Comparison of ENCODE assay signal across 1 cellular context in the genomic region with DNA sequence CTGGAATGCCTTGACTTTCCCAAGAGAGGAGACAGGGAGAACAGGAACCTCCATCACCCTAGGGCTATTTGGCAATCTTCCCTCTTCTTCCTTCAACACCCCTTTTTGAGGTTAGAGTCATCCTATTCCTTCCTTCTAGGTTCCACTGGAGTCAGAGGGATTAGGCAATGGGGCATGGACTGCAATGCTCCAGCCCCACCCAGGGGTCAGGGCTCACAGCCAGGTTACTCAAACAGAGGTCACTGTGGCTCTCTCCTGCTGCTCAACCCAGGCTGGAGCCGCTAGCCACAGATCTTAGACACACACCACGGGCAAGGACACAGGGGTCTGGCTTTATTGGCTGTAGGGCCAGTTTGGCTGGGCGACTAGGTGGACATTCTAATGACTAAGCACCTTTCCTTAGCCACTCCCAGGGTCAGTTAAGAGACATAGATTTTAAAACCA.
A peak's percentile ranks its signal among the peaks of the same experiment; 100 is the strongest.
TF ChIP-seq lines count a peak whose summit lies in the region.

No MANE protein-coding gene starts in this region.

TF ChIP-seq in HepG2, 621 proteins besides CTCF, POLR2A, EP300 and RAD21 (continued from another document and continues in another):
- TF ChIP-seq, protein P1, sequence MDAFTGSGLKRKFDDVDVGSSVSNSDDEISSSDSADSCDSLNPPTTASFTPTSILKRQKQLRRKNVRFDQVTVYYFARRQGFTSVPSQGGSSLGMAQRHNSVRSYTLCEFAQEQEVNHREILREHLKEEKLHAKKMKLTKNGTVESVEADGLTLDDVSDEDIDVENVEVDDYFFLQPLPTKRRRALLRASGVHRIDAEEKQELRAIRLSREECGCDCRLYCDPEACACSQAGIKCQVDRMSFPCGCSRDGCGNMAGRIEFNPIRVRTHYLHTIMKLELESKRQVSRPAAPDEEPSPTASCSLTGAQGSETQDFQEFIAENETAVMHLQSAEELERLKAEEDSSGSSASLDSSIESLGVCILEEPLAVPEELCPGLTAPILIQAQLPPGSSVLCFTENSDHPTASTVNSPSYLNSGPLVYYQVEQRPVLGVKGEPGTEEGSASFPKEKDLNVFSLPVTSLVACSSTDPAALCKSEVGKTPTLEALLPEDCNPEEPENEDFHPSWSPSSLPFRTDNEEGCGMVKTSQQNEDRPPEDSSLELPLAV (CRISPR knock-in tag; conservative IDR thresholded peaks at IDR 0.05; ENCODE audit: low read depth): no peak
- TF ChIP-seq ZNF234 (CRISPR knock-in tag; conservative IDR thresholded peaks at IDR 0.05) (no peak), CEBPG (CRISPR knock-in tag; IDR thresholded peaks at IDR 0.05) (peak; percentile 99), ZNF781 (CRISPR knock-in tag; IDR thresholded peaks at IDR 0.05; ENCODE audit: borderline replicate concordance, not compliant biosample characterization) (no peak), ZSCAN21 (CRISPR knock-in tag; IDR thresholded peaks at IDR 0.05; ENCODE audit: borderline replicate concordance) (0 out of 2 replicates have a peak, but pooled peaks have one; percentile 59), ZNF737 (CRISPR knock-in tag; IDR thresholded peaks at IDR 0.05; ENCODE audit: borderline replicate concordance) (no peak), SRY (CRISPR knock-in tag; IDR thresholded peaks at IDR 0.05) (no peak), ZNF484 (CRISPR knock-in tag; IDR thresholded peaks at IDR 0.05; ENCODE audit: borderline replicate concordance, low read depth) (no peak), ZNF367 (CRISPR knock-in tag; IDR thresholded peaks at IDR 0.05; ENCODE audit: borderline replicate concordance) (no peak), ZNF7 (CRISPR knock-in tag; IDR thresholded peaks at IDR 0.05) (no peak), KMT2B (CRISPR knock-in tag; IDR thresholded peaks at IDR 0.05) (peak; percentile 40; the same call in 1 of the 2 replicates), SAP130 (CRISPR knock-in tag; IDR thresholded peaks at IDR 0.05; ENCODE audit: low read depth) (peak; percentile 57; the same call in 1 of the 2 replicates), FOXK2 (IDR thresholded peaks at IDR 0.05) (no peak), ZBTB42 (CRISPR knock-in tag; IDR thresholded peaks at IDR 0.05) (no peak), NCOA1 (CRISPR knock-in tag; IDR thresholded peaks at IDR 0.05) (no peak), HDAC2 (CRISPR knock-in tag; IDR thresholded peaks at IDR 0.05) (peak; percentile 93), PCBP1 (IDR thresholded peaks at IDR 0.05; ENCODE audit: borderline replicate concordance, low read depth, low read length) (no peak), AGO2 (optimal IDR thresholded peaks at IDR 0.05; ENCODE audit: low read depth, low read length) (no peak), ZKSCAN1 (IDR thresholded peaks at IDR 0.05; ENCODE audit: low read length) (no peak), KLF11 (CRISPR knock-in tag; IDR thresholded peaks at IDR 0.05) (no peak), ZNF446 (CRISPR knock-in tag; IDR thresholded peaks at IDR 0.05) (no peak), ZNF709 (CRISPR knock-in tag; IDR thresholded peaks at IDR 0.05) (no peak), JUN (CRISPR knock-in tag; IDR thresholded peaks at IDR 0.05) (no peak), GFI1 (CRISPR knock-in tag; IDR thresholded peaks at IDR 0.05; ENCODE audit: borderline replicate concordance) (peak; percentile 84), RARG (CRISPR knock-in tag; IDR thresholded peaks at IDR 0.05; ENCODE audit: low read depth) (no peak), SP4 (CRISPR knock-in tag; IDR thresholded peaks at IDR 0.05) (no peak), ZMYM4 (CRISPR knock-in tag; IDR thresholded peaks at IDR 0.05) (peak; percentile 99), NCOR1 (IDR thresholded peaks at IDR 0.05; ENCODE audit: borderline replicate concordance, low read length) (peak; percentile 95), ZNF552 (CRISPR knock-in tag; IDR thresholded peaks at IDR 0.05; ENCODE audit: borderline replicate concordance) (no peak), FOXM1 (CRISPR knock-in tag; IDR thresholded peaks at IDR 0.05) (peak; percentile 51; the same call in 1 of the 2 replicates), YEATS2 (CRISPR knock-in tag; IDR thresholded peaks at IDR 0.05; ENCODE audit: borderline replicate concordance) (no peak; the same call in 1 of the 2 replicates)
- TF ChIP-seq, protein P2, sequence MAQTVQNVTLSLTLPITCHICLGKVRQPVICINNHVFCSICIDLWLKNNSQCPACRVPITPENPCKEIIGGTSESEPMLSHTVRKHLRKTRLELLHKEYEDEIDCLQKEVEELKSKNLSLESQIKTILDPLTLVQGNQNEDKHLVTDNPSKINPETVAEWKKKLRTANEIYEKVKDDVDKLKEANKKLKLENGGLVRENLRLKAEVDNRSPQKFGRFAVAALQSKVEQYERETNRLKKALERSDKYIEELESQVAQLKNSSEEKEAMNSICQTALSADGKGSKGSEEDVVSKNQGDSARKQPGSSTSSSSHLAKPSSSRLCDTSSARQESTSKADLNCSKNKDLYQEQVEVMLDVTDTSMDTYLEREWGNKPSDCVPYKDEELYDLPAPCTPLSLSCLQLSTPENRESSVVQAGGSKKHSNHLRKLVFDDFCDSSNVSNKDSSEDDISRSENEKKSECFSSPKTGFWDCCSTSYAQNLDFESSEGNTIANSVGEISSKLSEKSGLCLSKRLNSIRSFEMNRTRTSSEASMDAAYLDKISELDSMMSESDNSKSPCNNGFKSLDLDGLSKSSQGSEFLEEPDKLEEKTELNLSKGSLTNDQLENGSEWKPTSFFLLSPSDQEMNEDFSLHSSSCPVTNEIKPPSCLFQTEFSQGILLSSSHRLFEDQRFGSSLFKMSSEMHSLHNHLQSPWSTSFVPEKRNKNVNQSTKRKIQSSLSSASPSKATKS (CRISPR knock-in tag; IDR thresholded peaks at IDR 0.05): no peak
- TF ChIP-seq, protein P3, sequence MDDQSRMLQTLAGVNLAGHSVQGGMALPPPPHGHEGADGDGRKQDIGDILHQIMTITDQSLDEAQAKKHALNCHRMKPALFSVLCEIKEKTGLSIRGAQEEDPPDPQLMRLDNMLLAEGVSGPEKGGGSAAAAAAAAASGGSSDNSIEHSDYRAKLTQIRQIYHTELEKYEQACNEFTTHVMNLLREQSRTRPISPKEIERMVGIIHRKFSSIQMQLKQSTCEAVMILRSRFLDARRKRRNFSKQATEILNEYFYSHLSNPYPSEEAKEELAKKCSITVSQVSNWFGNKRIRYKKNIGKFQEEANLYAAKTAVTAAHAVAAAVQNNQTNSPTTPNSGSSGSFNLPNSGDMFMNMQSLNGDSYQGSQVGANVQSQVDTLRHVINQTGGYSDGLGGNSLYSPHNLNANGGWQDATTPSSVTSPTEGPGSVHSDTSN (CRISPR knock-in tag; IDR thresholded peaks at IDR 0.05; ENCODE audit: borderline replicate concordance): no peak
- TF ChIP-seq, protein P4, sequence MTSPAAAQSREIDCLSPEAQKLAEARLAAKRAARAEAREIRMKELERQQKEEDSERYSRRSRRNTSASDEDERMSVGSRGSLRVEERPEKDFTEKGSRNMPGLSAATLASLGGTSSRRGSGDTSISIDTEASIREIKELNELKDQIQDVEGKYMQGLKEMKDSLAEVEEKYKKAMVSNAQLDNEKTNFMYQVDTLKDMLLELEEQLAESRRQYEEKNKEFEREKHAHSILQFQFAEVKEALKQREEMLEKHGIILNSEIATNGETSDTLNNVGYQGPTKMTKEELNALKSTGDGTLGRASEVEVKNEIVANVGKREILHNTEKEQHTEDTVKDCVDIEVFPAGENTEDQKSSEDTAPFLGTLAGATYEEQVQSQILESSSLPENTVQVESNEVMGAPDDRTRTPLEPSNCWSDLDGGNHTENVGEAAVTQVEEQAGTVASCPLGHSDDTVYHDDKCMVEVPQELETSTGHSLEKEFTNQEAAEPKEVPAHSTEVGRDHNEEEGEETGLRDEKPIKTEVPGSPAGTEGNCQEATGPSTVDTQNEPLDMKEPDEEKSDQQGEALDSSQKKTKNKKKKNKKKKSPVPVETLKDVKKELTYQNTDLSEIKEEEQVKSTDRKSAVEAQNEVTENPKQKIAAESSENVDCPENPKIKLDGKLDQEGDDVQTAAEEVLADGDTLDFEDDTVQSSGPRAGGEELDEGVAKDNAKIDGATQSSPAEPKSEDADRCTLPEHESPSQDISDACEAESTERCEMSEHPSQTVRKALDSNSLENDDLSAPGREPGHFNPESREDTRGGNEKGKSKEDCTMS (CRISPR knock-in tag; conservative IDR thresholded peaks at IDR 0.05): no peak
- TF ChIP-seq, protein P5, sequence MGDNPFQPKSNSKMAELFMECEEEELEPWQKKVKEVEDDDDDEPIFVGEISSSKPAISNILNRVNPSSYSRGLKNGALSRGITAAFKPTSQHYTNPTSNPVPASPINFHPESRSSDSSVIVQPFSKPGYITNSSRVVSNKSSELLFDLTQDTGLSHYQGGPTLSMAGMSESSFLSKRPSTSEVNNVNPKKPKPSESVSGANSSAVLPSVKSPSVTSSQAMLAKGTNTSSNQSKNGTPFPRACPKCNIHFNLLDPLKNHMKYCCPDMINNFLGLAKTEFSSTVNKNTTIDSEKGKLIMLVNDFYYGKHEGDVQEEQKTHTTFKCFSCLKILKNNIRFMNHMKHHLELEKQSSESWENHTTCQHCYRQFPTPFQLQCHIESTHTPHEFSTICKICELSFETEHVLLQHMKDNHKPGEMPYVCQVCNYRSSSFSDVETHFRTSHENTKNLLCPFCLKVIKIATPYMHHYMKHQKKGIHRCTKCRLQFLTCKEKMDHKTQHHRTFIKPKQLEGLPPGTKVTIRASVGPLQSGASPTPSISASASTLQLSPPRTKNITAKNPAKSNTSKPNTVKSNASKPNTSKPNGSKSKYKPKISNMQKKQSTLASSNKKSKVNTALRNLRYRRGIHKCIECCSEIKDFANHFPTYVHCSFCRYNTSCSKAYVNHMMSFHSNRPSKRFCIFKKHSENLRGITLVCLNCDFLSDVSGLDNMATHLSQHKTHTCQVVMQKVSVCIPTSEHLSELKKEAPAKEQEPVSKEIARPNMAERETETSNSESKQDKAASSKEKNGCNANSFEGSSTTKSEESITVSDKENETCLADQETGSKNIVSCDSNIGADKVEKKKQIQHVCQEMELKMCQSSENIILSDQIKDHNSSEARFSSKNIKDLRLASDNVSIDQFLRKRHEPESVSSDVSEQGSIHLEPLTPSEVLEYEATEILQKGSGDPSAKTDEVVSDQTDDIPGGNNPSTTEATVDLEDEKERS (CRISPR knock-in tag; IDR thresholded peaks at IDR 0.05): peak; percentile 75; the same call in 1 of the 2 replicates
- TF ChIP-seq, protein P6, sequence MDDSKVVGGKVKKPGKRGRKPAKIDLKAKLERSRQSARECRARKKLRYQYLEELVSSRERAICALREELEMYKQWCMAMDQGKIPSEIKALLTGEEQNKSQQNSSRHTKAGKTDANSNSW (CRISPR knock-in tag; IDR thresholded peaks at IDR 0.05; ENCODE audit: borderline replicate concordance): no peak
- TF ChIP-seq, protein P7, sequence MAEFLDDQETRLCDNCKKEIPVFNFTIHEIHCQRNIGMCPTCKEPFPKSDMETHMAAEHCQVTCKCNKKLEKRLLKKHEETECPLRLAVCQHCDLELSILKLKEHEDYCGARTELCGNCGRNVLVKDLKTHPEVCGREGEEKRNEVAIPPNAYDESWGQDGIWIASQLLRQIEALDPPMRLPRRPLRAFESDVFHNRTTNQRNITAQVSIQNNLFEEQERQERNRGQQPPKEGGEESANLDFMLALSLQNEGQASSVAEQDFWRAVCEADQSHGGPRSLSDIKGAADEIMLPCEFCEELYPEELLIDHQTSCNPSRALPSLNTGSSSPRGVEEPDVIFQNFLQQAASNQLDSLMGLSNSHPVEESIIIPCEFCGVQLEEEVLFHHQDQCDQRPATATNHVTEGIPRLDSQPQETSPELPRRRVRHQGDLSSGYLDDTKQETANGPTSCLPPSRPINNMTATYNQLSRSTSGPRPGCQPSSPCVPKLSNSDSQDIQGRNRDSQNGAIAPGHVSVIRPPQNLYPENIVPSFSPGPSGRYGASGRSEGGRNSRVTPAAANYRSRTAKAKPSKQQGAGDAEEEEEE (CRISPR knock-in tag; IDR thresholded peaks at IDR 0.05; ENCODE audit: borderline replicate concordance): no peak
- TF ChIP-seq, protein P8, sequence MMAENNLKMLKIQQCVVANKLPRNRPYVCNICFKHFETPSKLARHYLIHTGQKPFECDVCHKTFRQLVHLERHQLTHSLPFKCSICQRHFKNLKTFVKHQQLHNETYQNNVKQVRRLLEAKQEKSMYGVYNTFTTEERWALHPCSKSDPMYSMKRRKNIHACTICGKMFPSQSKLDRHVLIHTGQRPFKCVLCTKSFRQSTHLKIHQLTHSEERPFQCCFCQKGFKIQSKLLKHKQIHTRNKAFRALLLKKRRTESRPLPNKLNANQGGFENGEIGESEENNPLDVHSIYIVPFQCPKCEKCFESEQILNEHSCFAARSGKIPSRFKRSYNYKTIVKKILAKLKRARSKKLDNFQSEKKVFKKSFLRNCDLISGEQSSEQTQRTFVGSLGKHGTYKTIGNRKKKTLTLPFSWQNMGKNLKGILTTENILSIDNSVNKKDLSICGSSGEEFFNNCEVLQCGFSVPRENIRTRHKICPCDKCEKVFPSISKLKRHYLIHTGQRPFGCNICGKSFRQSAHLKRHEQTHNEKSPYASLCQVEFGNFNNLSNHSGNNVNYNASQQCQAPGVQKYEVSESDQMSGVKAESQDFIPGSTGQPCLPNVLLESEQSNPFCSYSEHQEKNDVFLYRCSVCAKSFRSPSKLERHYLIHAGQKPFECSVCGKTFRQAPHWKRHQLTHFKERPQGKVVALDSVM (CRISPR knock-in tag; IDR thresholded peaks at IDR 0.05): no peak
- TF ChIP-seq, protein P9, sequence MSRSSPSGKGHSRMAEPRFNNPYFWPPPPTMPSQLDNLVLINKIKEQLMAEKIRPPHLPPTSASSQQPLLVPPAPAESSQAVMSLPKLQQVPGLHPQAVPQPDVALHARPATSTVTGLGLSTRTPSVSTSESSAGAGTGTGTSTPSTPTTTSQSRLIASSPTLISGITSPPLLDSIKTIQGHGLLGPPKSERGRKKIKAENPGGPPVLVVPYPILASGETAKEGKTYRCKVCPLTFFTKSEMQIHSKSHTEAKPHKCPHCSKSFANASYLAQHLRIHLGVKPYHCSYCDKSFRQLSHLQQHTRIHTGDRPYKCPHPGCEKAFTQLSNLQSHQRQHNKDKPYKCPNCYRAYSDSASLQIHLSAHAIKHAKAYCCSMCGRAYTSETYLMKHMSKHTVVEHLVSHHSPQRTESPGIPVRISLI (CRISPR knock-in tag; IDR thresholded peaks at IDR 0.05; ENCODE audit: borderline replicate concordance): peak; percentile 58; the same call in 1 of the 2 replicates
- TF ChIP-seq, protein P10, sequence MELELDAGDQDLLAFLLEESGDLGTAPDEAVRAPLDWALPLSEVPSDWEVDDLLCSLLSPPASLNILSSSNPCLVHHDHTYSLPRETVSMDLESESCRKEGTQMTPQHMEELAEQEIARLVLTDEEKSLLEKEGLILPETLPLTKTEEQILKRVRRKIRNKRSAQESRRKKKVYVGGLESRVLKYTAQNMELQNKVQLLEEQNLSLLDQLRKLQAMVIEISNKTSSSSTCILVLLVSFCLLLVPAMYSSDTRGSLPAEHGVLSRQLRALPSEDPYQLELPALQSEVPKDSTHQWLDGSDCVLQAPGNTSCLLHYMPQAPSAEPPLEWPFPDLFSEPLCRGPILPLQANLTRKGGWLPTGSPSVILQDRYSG (CRISPR knock-in tag; IDR thresholded peaks at IDR 0.05): no peak
